In genomic region chr3:44420676-44421075, GRCh38 we compare ENCODE assay signal across 29 cellular contexts.
"Had no signal": no experiment of that assay in that cellular context is flagged by ENCODE, and none has a peak within 500 bp of the region (broad histone marks: within the 10 kb centered on the region; RNA-seq: fewer than 3 reads in every experiment).

No MANE protein-coding gene starts in this region.

- H3K36me3 ChIP-seq: ascending aorta, cardiac muscle cell, MG63, SJCRH30, WERI-Rb-1 had no signal

- H3K9me3 ChIP-seq: ascending aorta, MG63, SJCRH30 had no signal

- DNase-seq: activated CD4-positive, alpha-beta memory T cell treated with anti-CD3 and anti-CD28 coated beads, Interleukin-2, amount 10 ng/mL, durations not matched to agents 7 days and 5 days; activated CD4-positive, alpha-beta T cell treated with anti-CD3 and anti-CD28 coated beads for 1 hour; activated CD4-positive, alpha-beta T cell treated with anti-CD3 and anti-CD28 coated beads for 48 hours; activated CD4-positive, CD25-positive, alpha-beta regulatory T cell; activated CD8-positive, alpha-beta memory T cell treated with anti-CD3 and anti-CD28 coated beads for 24 hours; activated gamma-delta T cell; activated naive CD4-positive, alpha-beta T cell treated with Interleukin-2 at 50 U/mL for 16 hours; activated naive CD8-positive, alpha-beta T cell treated with anti-CD3 and anti-CD28 coated beads, Interleukin-2, amount 10 ng/mL, durations not matched to agents 7 days and 5 days; activated T-cell treated with anti-CD3 and anti-CD28 coated beads, Interleukin-2, amount 50 U/mL, for 24 hours; amygdala; Karpas-422; KBM-7; MG63; NCI-H1048; NCI-H1105 treated with DMSO at 0.1 percent for 48 hours; NCI-H1436; NCI-H1694; NCI-H2029; NCI-H510A; NCI-H526; NCI-H748 treated with DMSO at 0.1 percent for 48 hours; NK-92 treated with Interleukin-12 subunit alpha and Interleukin-12 subunit beta, amount 100 ng/mL, for 24 hours; SHP77; SJCRH30; T1000; WERI-Rb-1 had no signal

- H3K4me3 ChIP-seq: ascending aorta, cardiac muscle cell, MG63, SJCRH30, SK-N-MC had no signal

- H3K27ac ChIP-seq: ascending aorta, cardiac muscle cell, SJCRH30, SK-N-MC, WERI-Rb-1 had no signal

- H3K4me1 ChIP-seq: ascending aorta, SJCRH30 had no signal

- H3K27me3 ChIP-seq: ascending aorta, cardiac muscle cell, MG63, SJCRH30 had no signal
